In genomic region chr5:68612972-68613371, GRCh38 we compare ENCODE assay signal across 24 cellular contexts.
DNase-seq lines count a peak whose midpoint lies in the region; ATAC-seq, FAIRE-seq and TF ChIP-seq lines count a peak whose summit lies in the region.
"Had no signal": no experiment of that assay in that cellular context is flagged by ENCODE, and none has a peak within 500 bp of the region (broad histone marks: within the 10 kb centered on the region; RNA-seq: fewer than 3 reads in every experiment).

No MANE protein-coding gene starts in this region.

- WGBS in liver, result 43% methylated on average over 1 of the region's 1 CpG
- WGBS in HepG2 (ENCODE audit: low lambda C conversion rate), result 0% methylated on average over 1 of the region's 1 CpG
- 20% methylated on average over 1 of the region's 1 CpG for WGBS in right lobe of liver (ENCODE audit: insufficient coverage, low coverage, low lambda C conversion rate, missing lambda C conversion rate)

- H3K79me2 ChIP-seq in HepG2 (ENCODE audit: insufficient read depth, low read length), result no peaks in the 10 kb centered on the region

- intact Hi-C loops in HepG2 (cut with micrococcal nuclease; ENCODE audit: unreplicated experiment), result no loop called here
- intact Hi-C loops in left colon (cut with DNase I, micrococcal nuclease), result no loop called here
- intact Hi-C loops in right lobe of liver (cut with DNase I), result no loop called here

- TF ChIP-seq RAD21 in liver (IDR thresholded peaks at IDR 0.05) (no peak), HepG2 (CRISPR knock-in tag; IDR thresholded peaks at IDR 0.05) (no peak)

- DNase-seq in HepG2 (ENCODE audit: low spot score), result no peak
- DNase-seq in central memory CD8-positive, alpha-beta T cell (ENCODE audit: low spot score in 2 of 2), result no peak
- DNase-seq in left colon, result no peak
- no peak for DNase-seq in right lobe of liver
- no peak for DNase-seq in NCI-H2081 treated with DMSO at 0.1 percent for 48 hours (lab: John Stamatoyannopoulos, UW)
- DNase-seq: 8988T; ACHN; AML-193; Caco-2; Calu3; CD4-positive, alpha-beta T cell; CD8-positive, alpha-beta T cell; DMS79 treated with DMSO at 0.1 percent for 48 hours; GF-D8 had no signal

- no peaks in the 10 kb centered on the region for H3K36me3 Mint-ChIP-seq in central memory CD8-positive, alpha-beta T cell (ENCODE audit: insufficient read depth)
- H3K36me3 Mint-ChIP-seq: CD8-positive, alpha-beta T cell had no signal

- TF ChIP-seq POLR2A in HepG2 (IDR thresholded peaks at IDR 0.05; ENCODE audit: insufficient read depth in 1 of 2, low read depth in 2 of 2, low read length in 2 of 2), result no peak
- no peak for TF ChIP-seq POLR2A in right lobe of liver (IDR thresholded peaks at IDR 0.05)

- no peak for ATAC-seq in HepG2
- no peak for ATAC-seq in central memory CD8-positive, alpha-beta T cell (replicated peaks; ENCODE audit: extremely low read depth, poor library complexity, severe bottlenecking)
- ATAC-seq in left colon, result peak; percentile 35
- ATAC-seq in right lobe of liver, result peak; percentile 52 to 94 (median 66)
- no peak for ATAC-seq in HG03280 (IDR thresholded peaks at IDR 0.05; ENCODE audit: unreplicated experiment)
- no peak for ATAC-seq in GM19351 (IDR thresholded peaks at IDR 0.05; ENCODE audit: unreplicated experiment)
- ATAC-seq: CD8-positive, alpha-beta T cell had no signal

- H3K27me3 Mint-ChIP-seq in central memory CD8-positive, alpha-beta T cell, result peaks cover 34% of the 10 kb centered on the region
- H3K27me3 Mint-ChIP-seq: B cell had no signal

- no peak overlapping the region for H3K4me2 ChIP-seq in HepG2 (ENCODE audit: low read depth, low read length)
- H3K4me2 ChIP-seq: BLaER1 treated with 17β-estradiol and CSF1 and Interleukin-3, amounts not matched to agents 10 nM and 100 nM had no signal

- TF ChIP-seq CTCF in liver (IDR thresholded peaks at IDR 0.05; ENCODE audit: low read depth, low read length, missing input control) (no peak), HepG2 (CRISPR knock-in tag; IDR thresholded peaks at IDR 0.05) (no peak), right lobe of liver (IDR thresholded peaks at IDR 0.05) (no peak)

- POLR2A ChIA-PET in HepG2 (lab: Yijun Ruan, JAX), result no interaction called here

- no peak overlapping the region for H3K4me3 Mint-ChIP-seq in central memory CD8-positive, alpha-beta T cell
- H3K4me3 Mint-ChIP-seq: B cell; CD4-positive, alpha-beta T cell; CD8-positive, alpha-beta T cell had no signal

- TF ChIP-seq EP300 in HepG2 (IDR thresholded peaks at IDR 0.05; ENCODE audit: low read depth in 2 of 2, low read length in 2 of 2) (no peak), HepG2 (CRISPR knock-in tag; IDR thresholded peaks at IDR 0.05; ENCODE audit: borderline replicate concordance) (no peak)

- CTCF ChIA-PET in HepG2 (lab: Yijun Ruan, JAX; ENCODE audit: low intra/inter-chr PET ratio, low total read pairs), result no interaction called here

- H3K27ac Mint-ChIP-seq in central memory CD8-positive, alpha-beta T cell (ENCODE audit: low read depth), result peak overlapping the region; percentile 17
- H3K27ac Mint-ChIP-seq: B cell; CD4-positive, alpha-beta T cell; CD8-positive, alpha-beta T cell had no signal

- peaks cover 0 to 2% (median 0%) of the 10 kb centered on the region in 4 donors for H3K9me3 ChIP-seq in liver (ENCODE audit: control insufficient read depth in 4 of 4, low read length in 3 of 4)
- peaks cover 20% of the 10 kb centered on the region for H3K9me3 ChIP-seq in HepG2 (ENCODE audit: low read length)
- peaks cover 0 to 5% (median 0%) of the 10 kb centered on the region in 4 donors for H3K9me3 ChIP-seq in right lobe of liver

- no peaks in the 10 kb centered on the region for H3K4me1 Mint-ChIP-seq in central memory CD8-positive, alpha-beta T cell

- no peak overlapping the region for H3K4me3 ChIP-seq in liver (ENCODE audit: low read depth in 1 of 3, low read length in 3 of 3)
- H3K4me3 ChIP-seq in HepG2 (replicated peaks in 1 of 3; ENCODE audit: insufficient read depth in 1 of 3, low read depth in 2 of 3, low read length in 3 of 3), result no peak overlapping the region
- no peak overlapping the region for H3K4me3 ChIP-seq in right lobe of liver
- H3K4me3 ChIP-seq: BLaER1 treated with 17β-estradiol and CSF1 and Interleukin-3, amounts not matched to agents 10 nM and 100 nM had no signal

- H3K4me1 ChIP-seq in liver (ENCODE audit: control insufficient read depth in 4 of 4, insufficient read depth in 4 of 4, low read length in 3 of 4), result no peaks in the 10 kb centered on the region
- H3K4me1 ChIP-seq in HepG2 (ENCODE audit: insufficient read depth, low read length), result no peaks in the 10 kb centered on the region
- no peaks in the 10 kb centered on the region for H3K4me1 ChIP-seq in right lobe of liver
- H3K4me1 ChIP-seq: Caco-2 had no signal

- H4K20me1 ChIP-seq in HepG2 (ENCODE audit: insufficient read depth, low read length), result no peaks in the 10 kb centered on the region
- H4K20me1 ChIP-seq: BLaER1 treated with 17β-estradiol and CSF1 and Interleukin-3, amounts not matched to agents 10 nM and 100 nM had no signal

- FAIRE-seq in HepG2 (lab: Jason Lieb, UNC), result no peak
- FAIRE-seq: A204.1, D721Med, G401.6, GM12891 had no signal

- H3K36me3 ChIP-seq in liver (ENCODE audit: control insufficient read depth in 4 of 4, insufficient read depth in 3 of 4, low read depth in 1 of 4, low read length in 3 of 4) (no peaks in the 10 kb centered on the region), HepG2 (replicated peaks in 1 of 2; ENCODE audit: control insufficient read depth in 1 of 2, insufficient read depth in 2 of 2, low read length in 2 of 2) (no peaks in the 10 kb centered on the region), right lobe of liver (no peaks in the 10 kb centered on the region)

- no peak overlapping the region for H2AFZ ChIP-seq in HepG2 (ENCODE audit: low read length)

- no peak overlapping the region for H3K9ac ChIP-seq in liver (ENCODE audit: low read depth in 1 of 2, low read length in 2 of 2)
- no peak overlapping the region for H3K9ac ChIP-seq in HepG2 (ENCODE audit: insufficient read depth, low read depth, low read length)
- H3K9ac ChIP-seq: BLaER1 treated with 17β-estradiol and CSF1 and Interleukin-3, amounts not matched to agents 10 nM and 100 nM had no signal

- in situ Hi-C loops in HepG2 (cut with HindIII; ENCODE audit: extremely low pct_ligation_motif_present, low pct_unique_long_range_greater_than_20kb), result no loop called here

- H3K27me3 ChIP-seq in liver (ENCODE audit: control insufficient read depth in 4 of 4, insufficient read depth in 4 of 4, low read length in 3 of 4) (no peaks in the 10 kb centered on the region), HepG2 (ENCODE audit: control insufficient read depth in 1 of 2, insufficient read depth in 2 of 2, low read length in 2 of 2) (no peaks in the 10 kb centered on the region), right lobe of liver (no peaks in the 10 kb centered on the region)
- H3K27me3 ChIP-seq: BLaER1 treated with 17β-estradiol and CSF1 and Interleukin-3, amounts not matched to agents 10 nM and 100 nM had no signal

- H3K27ac ChIP-seq in liver (ENCODE audit: low read depth in 1 of 2, low read length in 2 of 2), result no peak overlapping the region
- H3K27ac ChIP-seq in HepG2 (ENCODE audit: extremely low read length, insufficient read depth, low read length), result no peak overlapping the region
- no peak overlapping the region for H3K27ac ChIP-seq in right lobe of liver
- H3K27ac ChIP-seq: BLaER1 treated with 17β-estradiol and CSF1 and Interleukin-3, amounts not matched to agents 10 nM and 100 nM; C4-2B had no signal

- no TSS peak for BruUV-seq in HepG2 (replicated peaks; lab: Mats Ljungman, UMichigan)

- H3K9me3 Mint-ChIP-seq in central memory CD8-positive, alpha-beta T cell, result peaks cover 33% of the 10 kb centered on the region

TF ChIP-seq in liver, 16 proteins besides CTCF, POLR2A, EP300 and RAD21:
- TF ChIP-seq FOXA1 (IDR thresholded peaks at IDR 0.05), result no peak
- peak; percentile 40 to 67 for TF ChIP-seq HNF4A (conservative IDR thresholded peaks at IDR 0.05)
- peak; percentile 17 for TF ChIP-seq YY1 (IDR thresholded peaks at IDR 0.05)

TF ChIP-seq in HepG2, 621 proteins besides CTCF, POLR2A, EP300 and RAD21:
- TF ChIP-seq TEAD3 (CRISPR knock-in tag; optimal IDR thresholded peaks at IDR 0.05; ENCODE audit: borderline replicate concordance), result no peak
- TF ChIP-seq ZNF160 (CRISPR knock-in tag; IDR thresholded peaks at IDR 0.05), result no peak
- TF ChIP-seq, protein P1, sequence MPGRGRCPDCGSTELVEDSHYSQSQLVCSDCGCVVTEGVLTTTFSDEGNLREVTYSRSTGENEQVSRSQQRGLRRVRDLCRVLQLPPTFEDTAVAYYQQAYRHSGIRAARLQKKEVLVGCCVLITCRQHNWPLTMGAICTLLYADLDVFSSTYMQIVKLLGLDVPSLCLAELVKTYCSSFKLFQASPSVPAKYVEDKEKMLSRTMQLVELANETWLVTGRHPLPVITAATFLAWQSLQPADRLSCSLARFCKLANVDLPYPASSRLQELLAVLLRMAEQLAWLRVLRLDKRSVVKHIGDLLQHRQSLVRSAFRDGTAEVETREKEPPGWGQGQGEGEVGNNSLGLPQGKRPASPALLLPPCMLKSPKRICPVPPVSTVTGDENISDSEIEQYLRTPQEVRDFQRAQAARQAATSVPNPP (CRISPR knock-in tag; IDR thresholded peaks at IDR 0.05), result no peak

Comparison
In these comparisons a context has a peak if more than half of its experiments do, and no peak if none do; other contexts are left out.
1. ATAC-seq: peak in left colon (single experiment) and right lobe of liver (4 of 4); none in HepG2 (single experiment), central memory CD8-positive, alpha-beta T cell (single experiment), HG03280 (single experiment) and GM19351 (single experiment).